Comparison of ENCODE assay signal across 17 cellular contexts in genomic region chr2:54770676-54771075, GRCh38. TPM values are rescaled to one million over a fixed set of nuclear protein-coding genes. Genes with fewer than 3 reads are reported as not detected.
DNase-seq lines count a peak whose midpoint lies in the region; ATAC-seq and TF ChIP-seq lines count a peak whose summit lies in the region.
"Had no signal": no experiment of that assay in that cellular context is flagged by ENCODE, and none has a peak within 500 bp of the region (broad histone marks: within the 10 kb centered on the region; RNA-seq: fewer than 3 reads in every experiment).

No MANE protein-coding gene starts in this region.

- peak overlapping the region; percentile 3 for H3K27ac Mint-ChIP-seq in stimulated activated memory B cell treated with anti-CD40 and anti-IgM and Interleukin-4, amounts not matched to agents 10 μg/mL and 1 μg/mL and 100 μg/mL, for 72 hours
- H3K27ac Mint-ChIP-seq: CD4-positive, alpha-beta T cell had no signal

- peaks cover 22% of the 10 kb centered on the region for H3K4me1 Mint-ChIP-seq in stimulated activated memory B cell treated with anti-CD40 and anti-IgM and Interleukin-4, amounts not matched to agents 10 μg/mL and 1 μg/mL and 100 μg/mL, for 72 hours

- no peaks in the 10 kb centered on the region for H3K9me2 ChIP-seq in GM23248 (ENCODE audit: insufficient read depth)

- peaks cover 4% of the 10 kb centered on the region for H3K9me3 ChIP-seq in GM23248 (ENCODE audit: low read depth)

- H3K4me1 ChIP-seq in GM23248 (ENCODE audit: insufficient read depth), result peaks cover 35% of the 10 kb centered on the region

- H3K4me2 ChIP-seq in GM23248 (ENCODE audit: unreplicated experiment), result peak overlapping the region; percentile 97
- H3K4me2 ChIP-seq: A549 had no signal

- H3F3A ChIP-seq in GM23248 (ENCODE audit: insufficient read depth), result peaks cover 32% of the 10 kb centered on the region

- no peak for TF ChIP-seq CTCF in epithelial cell of esophagus (IDR thresholded peaks at IDR 0.05; ENCODE audit: insufficient read depth, low read depth, low read length, missing control alignments)

- H3K27me3 ChIP-seq in GM23248 (replicated peaks; ENCODE audit: insufficient read depth), result no peaks in the 10 kb centered on the region

- 0 out of 2 replicates have a peak overlapping the region, but pooled peaks have one; percentile 1 for H2AFZ ChIP-seq in GM23248

- H3K27me3 Mint-ChIP-seq in stimulated activated memory B cell treated with anti-CD40 and anti-IgM and Interleukin-4, amounts not matched to agents 10 μg/mL and 1 μg/mL and 100 μg/mL, for 72 hours, result no peaks in the 10 kb centered on the region
- H3K27me3 Mint-ChIP-seq: CD4-positive, alpha-beta T cell had no signal

- no peaks in the 10 kb centered on the region for H3K79me2 ChIP-seq in GM23248 (ENCODE audit: insufficient read depth)

- H3K27ac ChIP-seq in GM23248, result peak overlapping the region; percentile 87
- H3K27ac ChIP-seq: A549 had no signal

- H3K36me3 ChIP-seq in GM23248 (ENCODE audit: low read depth), result no peaks in the 10 kb centered on the region

- H4K20me1 ChIP-seq in GM23248 (ENCODE audit: insufficient read depth), result no peaks in the 10 kb centered on the region

- no peak overlapping the region for H3K4me3 Mint-ChIP-seq in stimulated activated memory B cell treated with anti-CD40 and anti-IgM and Interleukin-4, amounts not matched to agents 10 μg/mL and 1 μg/mL and 100 μg/mL, for 72 hours
- H3K4me3 Mint-ChIP-seq: CD4-positive, alpha-beta T cell had no signal

- H3K9ac ChIP-seq in GM23248, result no peak overlapping the region

- H3K4me3 ChIP-seq in GM23248 (no peak overlapping the region), epithelial cell of esophagus (ENCODE audit: low read length) (no peak overlapping the region)
- H3K4me3 ChIP-seq: A549, K562 had no signal

- no peak for ATAC-seq in stimulated activated memory B cell treated with anti-CD40 and anti-IgM and Interleukin-4, amounts not matched to agents 10 μg/mL and 1 μg/mL and 100 μg/mL, for 72 hours
- ATAC-seq in GM18519 (IDR thresholded peaks at IDR 0.05; ENCODE audit: low FRiP score, unreplicated experiment), result no peak
- ATAC-seq: A549, K562 had no signal

- peaks cover 13% of the 10 kb centered on the region for H3K36me3 Mint-ChIP-seq in stimulated activated memory B cell treated with anti-CD40 and anti-IgM and Interleukin-4, amounts not matched to agents 10 μg/mL and 1 μg/mL and 100 μg/mL, for 72 hours

- in situ Hi-C loops in GM23248 (cut with MboI), result no loop called here

- WGBS in GM23248 (ENCODE audit: low coverage in 1 of 2, low lambda C conversion rate in 2 of 2, missing lambda C conversion rate in 2 of 2), 2 experiments, result 99 to 100% methylated on average over 3 of the region's 3 CpGs

- DNase-seq in GM23248, result no peak
- peak; percentile 65 for DNase-seq in M059J (ENCODE audit: low read depth)
- peak; percentile 37 for DNase-seq in epithelial cell of esophagus (ENCODE audit: low read depth)
- no peak for DNase-seq in SIG-M5 treated with dmso at 0.1 percent for 504 hours (lab: John Stamatoyannopoulos, UW; ENCODE audit: unreplicated experiment)
- DNase-seq in HT-29 (ENCODE audit: low spot score), result no peak
- DNase-seq: CD4-positive, alpha-beta T cell; DMS153; H7; NCI-H1436; NCI-H1930; NCI-H345; NCI-H524 treated with DMSO at 0.1 percent for 48 hours; SW 1271 had no signal

- peaks cover 5% of the 10 kb centered on the region for H3K9me3 Mint-ChIP-seq in stimulated activated memory B cell treated with anti-CD40 and anti-IgM and Interleukin-4, amounts not matched to agents 10 μg/mL and 1 μg/mL and 100 μg/mL, for 72 hours

RNA-seq across cellular contexts. Expression of gene EML6, which starts 47.2 kb away (rescaled TPM):
- total RNA-seq in GM23248 (2014; rRNA removed; shearing (Covaris generic)), result 0.54 and 0.63 TPM in 2 replicates
- 0.49 and 0.76 TPM in 2 replicates for polyA plus RNA-seq in GM23248 (2016; fragmentation: Nextera tagmentation; extraction: Ambion mirVana)
- 1.6 and 1.7 TPM in 2 replicates for total RNA-seq in M059J (2014; rRNA removed; shearing (Covaris generic))
- 3.0 and 3.1 TPM in 2 replicates for total RNA-seq in HT-29 (2014; rRNA removed; shearing (Covaris generic))

Comparison
In these comparisons a context has a peak if more than half of its experiments do, and no peak if none do; other contexts are left out.
1. DNase-seq: peak in M059J (single experiment) and epithelial cell of esophagus (single experiment); none in GM23248 (single experiment), SIG-M5 treated with dmso at 0.1 percent for 504 hours (single experiment) and HT-29 (single experiment).